Comparison of ENCODE assay signal across 8 cellular contexts in genomic region chr4:150217192-150217591, GRCh38.
A peak's percentile ranks its signal among the peaks of the same experiment; 100 is the strongest.
DNase-seq lines count a peak whose midpoint lies in the region; ATAC-seq, FAIRE-seq and TF ChIP-seq lines count a peak whose summit lies in the region.

No MANE protein-coding gene starts in this region.

- intact Hi-C loops in kidney (cut with DNase I) (no loop called here), spleen (cut with DNase I; ENCODE audit: low total_unique reads) (no loop called here)

- H3K4me3 Mint-ChIP-seq in astrocyte (ENCODE audit: unreplicated experiment) = no peak overlapping the region

- H3K27ac ChIP-seq in Karpas-422 (ENCODE audit: low read length) (no peak overlapping the region), astrocyte (ENCODE audit: low read depth, low read length) (peak overlapping the region; percentile 14), kidney (ENCODE audit: low read depth in 2 of 2, low read length in 2 of 2) (no peak overlapping the region), spleen (no peak overlapping the region)

- WGBS in spleen, 5 donors = 37 to 56% (median 51%) methylated on average over 3 of the region's 3 CpGs

- H2AFZ ChIP-seq in Karpas-422 (ENCODE audit: low read length) (peak overlapping the region; percentile 81), astrocyte (ENCODE audit: low read depth, low read length) (peak overlapping the region; percentile 43)

- no peak for TF ChIP-seq POLR2A in spleen (IDR thresholded peaks at IDR 0.05)

- FAIRE-seq in astrocyte (lab: Jason Lieb, UNC) (peak; percentile 97), kidney (lab: Jason Lieb, UNC) (no peak)

- H3K9me3 Mint-ChIP-seq in astrocyte (ENCODE audit: unreplicated experiment) = no peaks in the 10 kb centered on the region

- H4K20me1 ChIP-seq in Karpas-422 (ENCODE audit: insufficient read depth, low read depth, low read length) = no peaks in the 10 kb centered on the region
- no peaks in the 10 kb centered on the region for H4K20me1 ChIP-seq in astrocyte (ENCODE audit: insufficient read depth, low read length)

- peaks cover 14% of the 10 kb centered on the region for H3K4me1 Mint-ChIP-seq in astrocyte (ENCODE audit: low read depth, unreplicated experiment)

- H3K27me3 Mint-ChIP-seq in astrocyte (ENCODE audit: low read depth, unreplicated experiment) = peaks cover 3% of the 10 kb centered on the region

- H3K27ac Mint-ChIP-seq in astrocyte (ENCODE audit: unreplicated experiment) = peak overlapping the region; percentile 53

- peaks cover 2% of the 10 kb centered on the region for H3K36me3 Mint-ChIP-seq in astrocyte (ENCODE audit: low read depth, unreplicated experiment)

- H3K79me2 ChIP-seq in Karpas-422 (ENCODE audit: low read length) (no peaks in the 10 kb centered on the region), astrocyte (ENCODE audit: insufficient read depth, low read length) (no peaks in the 10 kb centered on the region)

- no peaks in the 10 kb centered on the region for H3K9me2 ChIP-seq in Karpas-422 (replicated peaks; ENCODE audit: insufficient read depth, low read length)

- H3K4me1 ChIP-seq in Karpas-422 (ENCODE audit: low read length) (no peaks in the 10 kb centered on the region; the same call in 1 of the 2 replicates), astrocyte (ENCODE audit: insufficient read depth, low read length) (peaks cover 11% of the 10 kb centered on the region), kidney (ENCODE audit: control insufficient read depth in 1 of 2, insufficient read depth in 1 of 2, low read depth in 1 of 2, low read length in 2 of 2) (peaks cover 0 to 2% of the 10 kb centered on the region in 2 donors), spleen (peaks cover 0 to 7% (median 0%) of the 10 kb centered on the region in 6 donors)

- H3K9me3 ChIP-seq in Karpas-422 (ENCODE audit: low read length) (no peaks in the 10 kb centered on the region), astrocyte (ENCODE audit: insufficient read depth, low read depth, low read length) (no peaks in the 10 kb centered on the region), kidney (ENCODE audit: control insufficient read depth in 1 of 2, low read length in 2 of 2) (no peaks in the 10 kb centered on the region), spleen (no peaks in the 10 kb centered on the region)

- H3K4me3 ChIP-seq in Karpas-422 (ENCODE audit: low read length) (no peak overlapping the region), astrocyte (ENCODE audit: insufficient read depth, low read depth, low read length) (no peak overlapping the region), kidney (ENCODE audit: low read length in 2 of 2) (no peak overlapping the region), spleen (no peak overlapping the region)

- peak; percentile 47 for TF ChIP-seq CTCF in astrocyte (IDR thresholded peaks at IDR 0.05; ENCODE audit: insufficient read depth, low read depth, low read length)
- TF ChIP-seq CTCF in kidney (IDR thresholded peaks at IDR 0.05; ENCODE audit: borderline replicate concordance, extremely low read depth, insufficient read depth) = peak; percentile 27
- TF ChIP-seq CTCF in spleen (IDR thresholded peaks at IDR 0.05 in 8 of 11, conservative IDR thresholded peaks at IDR 0.05 in 3 of 11) = no peak

- H3K27me3 ChIP-seq in Karpas-422 (ENCODE audit: low read length) (no peaks in the 10 kb centered on the region), astrocyte (ENCODE audit: insufficient read depth, low read length) (no peaks in the 10 kb centered on the region), spleen (replicated peaks in 1 of 7) (peaks cover 0 to 7% (median 0%) of the 10 kb centered on the region in 7 donors)

- no peak overlapping the region for H3K9ac ChIP-seq in Karpas-422 (ENCODE audit: low read length)
- peak overlapping the region; percentile 30 for H3K9ac ChIP-seq in astrocyte (ENCODE audit: low read length)
- H3K9ac ChIP-seq in kidney (ENCODE audit: low read length in 2 of 2) = no peak overlapping the region

- H3K36me3 ChIP-seq in Karpas-422 (ENCODE audit: insufficient read depth, low read length) (no peaks in the 10 kb centered on the region), astrocyte (ENCODE audit: insufficient read depth, low read length) (no peaks in the 10 kb centered on the region), kidney (ENCODE audit: control insufficient read depth in 1 of 2, insufficient read depth in 2 of 2, low read length in 2 of 2) (no peaks in the 10 kb centered on the region), spleen (no peaks in the 10 kb centered on the region)

- peak; percentile 29 for DNase-seq in AG08396 (ENCODE audit: low spot score)
- peak; percentile 69 for DNase-seq in Karpas-422
- peak; percentile 84 for DNase-seq in astrocyte (ENCODE audit: low read depth)
- DNase-seq in kidney = no peak
- no peak for DNase-seq in islet precursor cell
- DNase-seq in spleen = no peak
- no peak for DNase-seq in stimulated activated CD4-positive, alpha-beta T cell treated with anti-CD3 and anti-CD28 coated beads, Interleukin-2, amount 100 ng/mL, for 48 hours

- no peak for ATAC-seq in GM19023 (IDR thresholded peaks at IDR 0.05; ENCODE audit: unreplicated experiment)

- H3K4me2 ChIP-seq in Karpas-422 (ENCODE audit: low read depth, low read length, poor library complexity, severe bottlenecking) = no peak overlapping the region
- peak overlapping the region; percentile 45 for H3K4me2 ChIP-seq in astrocyte (ENCODE audit: low read length)

Comparison
In these comparisons a context has a peak if more than half of its experiments do, and no peak if none do; other contexts are left out.
1. DNase-seq: peak in AG08396 (single experiment), Karpas-422 (single experiment) and astrocyte (single experiment); none in kidney (single experiment), islet precursor cell (single experiment), spleen (single experiment) and stimulated activated CD4-positive, alpha-beta T cell treated with anti-CD3 and anti-CD28 coated beads, Interleukin-2, amount 100 ng/mL, for 48 hours (0 of 2).
2. CTCF ChIP-seq: peak in astrocyte (single experiment) and kidney (single experiment); none in spleen (0 of 11).